In the genomic region with DNA sequence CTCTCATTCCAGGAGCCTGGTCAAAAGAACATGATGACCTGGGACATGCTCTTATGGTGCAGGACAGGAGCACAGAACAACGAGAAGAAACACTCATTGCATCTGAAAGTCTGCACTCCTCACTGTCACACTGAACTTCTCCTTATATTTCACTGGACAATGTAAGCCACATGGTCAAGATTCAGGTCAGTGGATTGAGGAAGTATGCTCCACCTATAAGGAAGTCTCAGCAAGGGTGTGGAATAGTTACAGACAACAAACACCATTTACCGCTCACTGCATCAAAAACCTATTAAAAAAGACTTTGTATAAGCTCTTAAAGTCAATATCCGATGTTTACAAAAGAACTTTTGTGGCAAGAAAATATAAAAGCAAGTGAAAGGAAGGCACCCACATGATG, we compare ENCODE assay signal across 27 cellular contexts.
"Had no signal": no experiment of that assay in that cellular context is flagged by ENCODE, and none has a peak within 500 bp of the region (broad histone marks: within the 10 kb centered on the region; RNA-seq: fewer than 3 reads in every experiment).

No MANE protein-coding gene starts in this region.

- H3K27ac Mint-ChIP-seq: activated CD8-positive, alpha-beta T cell treated with anti-CD3 and anti-CD28 coated beads for 36 hours; activated naive CD8-positive, alpha-beta T cell; activated T-helper 17 cell treated with anti-CD3 and anti-CD28 coated beads, Interleukin-2, amount 50 U/mL, for 72 hours; dendritic cell treated with granulocyte-macrophage colony-stimulating factor and Interleukin-4, amounts not matched to agents 40 ng/mL and 50 ng/mL, for 4 days; endodermal cell had no signal

- H3K36me3 Mint-ChIP-seq: activated naive CD8-positive, alpha-beta T cell had no signal

- DNase-seq: activated CD4-positive, alpha-beta T cell treated with anti-CD3 and anti-CD28 coated beads for 1 hour; activated CD4-positive, alpha-beta T cell treated with anti-CD3 and anti-CD28 coated beads for 4 hours; activated CD4-positive, alpha-beta T cell treated with anti-CD3 and anti-CD28 coated beads, Interleukin-2, amount 50 U/mL, for 1 hour; activated CD4-positive, alpha-beta T cell treated with anti-CD3 and anti-CD28 coated beads, Interleukin-2, amount 50 U/mL, for 48 hours; activated CD8-positive, alpha-beta memory T cell treated with anti-CD3 and anti-CD28 coated beads for 24 hours; activated CD8-positive, alpha-beta T cell treated with anti-CD3 and anti-CD28 coated beads for 36 hours; activated effector memory CD4-positive, alpha-beta T cell treated with Interleukin-2 at 50 U/mL for 16 hours; activated gamma-delta T cell treated with Interleukin-2 at 50 U/mL for 16 hours; activated naive CD4-positive, alpha-beta T cell treated with anti-CD3 and anti-CD28 coated beads, Interleukin-2, amount 50 U/mL, for 16 hours; activated naive CD4-positive, alpha-beta T cell treated with Interleukin-2 at 50 U/mL for 16 hours; activated T-cell treated with anti-CD3 and anti-CD28 coated beads, Interleukin-2, amount 50 U/mL, for 4 hours; amniotic stem cell; anterior cingulate cortex; brain microvascular endothelial cell; dorsolateral prefrontal cortex; effector memory CD4-positive, alpha-beta T cell; endodermal cell; foreskin keratinocyte; gastrocnemius medialis; heart right ventricle; T-helper 2 cell had no signal

- H3K9me3 ChIP-seq: esophagus muscularis mucosa, gastrocnemius medialis had no signal

- ATAC-seq: activated CD8-positive, alpha-beta T cell treated with anti-CD3 and anti-CD28 coated beads for 36 hours; activated T-cell treated with anti-CD3 and anti-CD28 coated beads, Interleukin-2, amount 50 U/mL, for 4 hours; activated T-helper 17 cell treated with anti-CD3 and anti-CD28 coated beads, Interleukin-2, amount 50 U/mL, for 72 hours; foreskin keratinocyte; gastrocnemius medialis; heart right ventricle had no signal

- H3K4me3 Mint-ChIP-seq: activated CD8-positive, alpha-beta T cell treated with anti-CD3 and anti-CD28 coated beads for 36 hours; activated naive CD8-positive, alpha-beta T cell; activated T-cell treated with anti-CD3 and anti-CD28 coated beads, Interleukin-2, amount 50 U/mL, for 4 hours; activated T-helper 17 cell treated with anti-CD3 and anti-CD28 coated beads, Interleukin-2, amount 50 U/mL, for 72 hours; central memory CD8-positive, alpha-beta T cell; dendritic cell treated with granulocyte-macrophage colony-stimulating factor and Interleukin-4, amounts not matched to agents 40 ng/mL and 50 ng/mL, for 4 days; endodermal cell had no signal

- H3K4me3 ChIP-seq: coronary artery, dorsolateral prefrontal cortex, esophagus muscularis mucosa, gastrocnemius medialis, heart right ventricle had no signal

- H3K36me3 ChIP-seq: brain microvascular endothelial cell, esophagus muscularis mucosa, gastrocnemius medialis, heart right ventricle had no signal

- H3K27me3 Mint-ChIP-seq: activated CD8-positive, alpha-beta T cell treated with anti-CD3 and anti-CD28 coated beads for 36 hours; activated naive CD8-positive, alpha-beta T cell; activated T-helper 17 cell treated with anti-CD3 and anti-CD28 coated beads, Interleukin-2, amount 50 U/mL, for 72 hours; central memory CD8-positive, alpha-beta T cell; dendritic cell treated with granulocyte-macrophage colony-stimulating factor and Interleukin-4, amounts not matched to agents 40 ng/mL and 50 ng/mL, for 4 days had no signal

- H3K4me1 ChIP-seq: esophagus muscularis mucosa, foreskin keratinocyte, gastrocnemius medialis, heart right ventricle had no signal

- H3K27me3 ChIP-seq: brain microvascular endothelial cell, dorsolateral prefrontal cortex, foreskin keratinocyte, gastrocnemius medialis, heart right ventricle had no signal

- H3K27ac ChIP-seq: brain microvascular endothelial cell, coronary artery, dorsolateral prefrontal cortex, esophagus muscularis mucosa, foreskin keratinocyte, gastrocnemius medialis, heart right ventricle had no signal

- H3K9me3 Mint-ChIP-seq: activated T-cell treated with anti-CD3 and anti-CD28 coated beads, Interleukin-2, amount 50 U/mL, for 4 hours; dendritic cell treated with granulocyte-macrophage colony-stimulating factor and Interleukin-4, amounts not matched to agents 40 ng/mL and 50 ng/mL, for 4 days had no signal

- H3K4me1 Mint-ChIP-seq: activated T-helper 17 cell treated with anti-CD3 and anti-CD28 coated beads, Interleukin-2, amount 50 U/mL, for 72 hours; central memory CD8-positive, alpha-beta T cell had no signal
